11 cellular contexts compared by ENCODE assay signal in the genomic region with DNA sequence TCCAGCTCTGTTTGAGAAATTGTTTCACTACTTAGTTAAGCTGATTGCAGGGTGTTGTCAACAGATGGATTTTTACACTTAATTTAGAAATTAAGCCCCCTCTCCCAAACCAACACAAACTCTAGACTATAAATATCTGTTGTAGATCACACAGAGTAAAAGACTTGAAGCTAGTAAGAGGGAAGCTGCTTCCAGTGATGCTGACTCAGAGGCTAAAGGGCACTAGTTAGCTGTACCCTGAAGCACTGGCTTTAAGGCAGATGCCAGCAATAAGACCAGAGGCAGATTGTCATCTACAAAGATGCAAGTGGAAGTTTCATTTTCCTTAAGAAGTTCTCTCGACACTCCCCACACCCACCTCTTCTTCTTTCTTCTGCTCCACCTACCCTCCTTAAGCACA.
DNase-seq lines count a peak whose midpoint lies in the region; ATAC-seq and TF ChIP-seq lines count a peak whose summit lies in the region.
"Had no signal": no experiment of that assay in that cellular context is flagged by ENCODE, and none has a peak within 500 bp of the region (broad histone marks: within the 10 kb centered on the region; RNA-seq: fewer than 3 reads in every experiment).

No MANE protein-coding gene starts in this region.

- H3K4me1 Mint-ChIP-seq in chondrocyte (ENCODE audit: low read depth): peaks cover 12% of the 10 kb centered on the region
- H3K4me1 Mint-ChIP-seq in activated T-cell treated with anti-CD3 and anti-CD28 coated beads, Interleukin-2, amount 50 U/mL, for 4 hours (ENCODE audit: low read depth): no peaks in the 10 kb centered on the region

- POLR2A ChIA-PET in BJ (lab: Charles Lee): interaction anchor here (0.5 kb wide), 1 partner anchor 134 kb away, joined by 10 read pairs; no protein-coding TSS in a partner anchor

- peak; percentile 71 for ATAC-seq in mucosa of descending colon
- no peak for ATAC-seq in activated T-cell treated with anti-CD3 and anti-CD28 coated beads, Interleukin-2, amount 50 U/mL, for 4 hours

- peaks cover 24% of the 10 kb centered on the region for H3K36me3 Mint-ChIP-seq in chondrocyte (ENCODE audit: low read depth)
- H3K36me3 Mint-ChIP-seq in activated T-cell treated with anti-CD3 and anti-CD28 coated beads, Interleukin-2, amount 50 U/mL, for 4 hours (ENCODE audit: insufficient read depth): peaks cover 34% of the 10 kb centered on the region

- peaks cover 16% of the 10 kb centered on the region for H3K9me3 Mint-ChIP-seq in chondrocyte (ENCODE audit: low read depth)
- H3K9me3 Mint-ChIP-seq in activated T-cell treated with anti-CD3 and anti-CD28 coated beads, Interleukin-2, amount 50 U/mL, for 4 hours: peaks cover 11% of the 10 kb centered on the region

- H3K36me3 ChIP-seq in BJ (ENCODE audit: control insufficient read depth, insufficient read depth, low read length): peaks cover 3% of the 10 kb centered on the region
- H3K36me3 ChIP-seq in MG63: peaks cover 10% of the 10 kb centered on the region
- no peaks in the 10 kb centered on the region for H3K36me3 ChIP-seq in mucosa of descending colon (ENCODE audit: low read depth)

- peak overlapping the region; percentile 64 for H3K27ac Mint-ChIP-seq in chondrocyte (ENCODE audit: unreplicated experiment)
- H3K27ac Mint-ChIP-seq: CD4-positive, alpha-beta T cell had no signal

- no peak overlapping the region for H3K4me3 Mint-ChIP-seq in chondrocyte (ENCODE audit: unreplicated experiment)
- no peak overlapping the region for H3K4me3 Mint-ChIP-seq in activated T-cell treated with anti-CD3 and anti-CD28 coated beads, Interleukin-2, amount 50 U/mL, for 4 hours
- H3K4me3 Mint-ChIP-seq: CD4-positive, alpha-beta T cell had no signal

- H3K9me3 ChIP-seq in MG63 (peaks cover 2% of the 10 kb centered on the region), mucosa of descending colon (peaks cover 10% of the 10 kb centered on the region)

- no peaks in the 10 kb centered on the region for H3K4me1 ChIP-seq in mucosa of descending colon (ENCODE audit: low read depth)

- H3K27me3 ChIP-seq in BJ (ENCODE audit: control insufficient read depth, insufficient read depth, low read length): no peaks in the 10 kb centered on the region
- H3K27me3 ChIP-seq in MG63: no peaks in the 10 kb centered on the region

- H3K27me3 Mint-ChIP-seq in chondrocyte (ENCODE audit: low read depth): no peaks in the 10 kb centered on the region
- no peaks in the 10 kb centered on the region for H3K27me3 Mint-ChIP-seq in activated T-cell treated with anti-CD3 and anti-CD28 coated beads, Interleukin-2, amount 50 U/mL, for 4 hours (ENCODE audit: low read depth)
- H3K27me3 Mint-ChIP-seq: CD4-positive, alpha-beta T cell had no signal

- DNase-seq in BJ (ENCODE audit: low read depth) (peak; percentile 15), MG63 (peak; percentile 46), chondrocyte (ENCODE audit: low spot score) (no peak), mucosa of descending colon (no peak), cortex of kidney (lab: John Stamatoyannopoulos, UW) (no peak), NCI-H2227 treated with DMSO at 0.1 percent for 48 hours (lab: John Stamatoyannopoulos, UW) (no peak), KG1 (lab: John Stamatoyannopoulos, UW) (no peak)
- no peak for DNase-seq in activated T-cell treated with anti-CD3 and anti-CD28 coated beads, Interleukin-2, amount 50 U/mL, for 4 hours
- DNase-seq: CD4-positive, alpha-beta T cell; midbrain; NCI-H446 had no signal

- H3K4me3 ChIP-seq in BJ (ENCODE audit: low read depth, low read length): no peak overlapping the region
- no peak overlapping the region for H3K4me3 ChIP-seq in MG63
- H3K4me3 ChIP-seq in mucosa of descending colon: no peak overlapping the region

- intact Hi-C loops in mucosa of descending colon (cut with DNase I, micrococcal nuclease): no loop called here

- TF ChIP-seq CTCF in BJ (IDR thresholded peaks at IDR 0.05; ENCODE audit: insufficient read depth, low read depth, low read length) (no peak), chondrocyte (IDR thresholded peaks at IDR 0.05) (no peak), mucosa of descending colon (IDR thresholded peaks at IDR 0.05) (no peak)

- CTCF ChIA-PET in BJ (lab: Yijun Ruan, JAX): interaction anchor here (1.1 kb wide), 2 partner anchors 16 to 19 kb away, joined by 4 to 7 read pairs; no protein-coding TSS in a partner anchor

Comparison
In these comparisons a context has a peak if more than half of its experiments do, and no peak if none do; other contexts are left out.
1. DNase-seq: peak in BJ (single experiment) and MG63 (single experiment); none in chondrocyte (single experiment), mucosa of descending colon (0 of 3), cortex of kidney (single experiment), NCI-H2227 treated with DMSO at 0.1 percent for 48 hours (single experiment), KG1 (single experiment) and activated T-cell treated with anti-CD3 and anti-CD28 coated beads, Interleukin-2, amount 50 U/mL, for 4 hours (single experiment).